Comparison of ENCODE assay signal across 21 cellular contexts in genomic region chr17:80618304-80618703, GRCh38.
DNase-seq lines count a peak whose midpoint lies in the region; FAIRE-seq and TF ChIP-seq lines count a peak whose summit lies in the region.
"Had no signal": no experiment of that assay in that cellular context is flagged by ENCODE, and none has a peak within 500 bp of the region (broad histone marks: within the 10 kb centered on the region; RNA-seq: fewer than 3 reads in every experiment).

No MANE protein-coding gene starts in this region.

- BruUV-seq in A673 (replicated peaks; lab: Mats Ljungman, UMichigan) = no TSS peak

- peak overlapping the region; percentile 90 for H3K27ac ChIP-seq in KOPT-K1 (ENCODE audit: low read depth, low read length, poor library complexity, severe bottlenecking)
- H3K27ac ChIP-seq in small intestine (ENCODE audit: low read depth in 1 of 2, low read length in 1 of 2) = no peak overlapping the region
- no peak overlapping the region for H3K27ac ChIP-seq in A673 (ENCODE audit: low read depth, low read length, poor library complexity, severe bottlenecking)
- H3K27ac ChIP-seq: BLaER1 treated with 17β-estradiol and CSF1 and Interleukin-3, amounts not matched to agents 10 nM and 100 nM; KMS-11 had no signal

- H3K27ac Mint-ChIP-seq in activated T-helper 2 cell treated with anti-CD3 and anti-CD28 coated beads, Interferon-gamma antibody, Interleukin-2, Interleukin-4, amounts not matched to agents 10 μg/mL and 5 μg/mL and 100 μg/mL, durations not matched to agents 14 hours and 24 hours and 36 hours = peak overlapping the region; percentile 29

- no peak overlapping the region for H3K4me3 ChIP-seq in small intestine (ENCODE audit: low read depth in 1 of 2, low read length in 2 of 2)
- H3K4me3 ChIP-seq in A673 (ENCODE audit: low read depth, low read length, poor library complexity, severe bottlenecking) = no peak overlapping the region
- H3K4me3 ChIP-seq: BLaER1 treated with 17β-estradiol and CSF1 and Interleukin-3, amounts not matched to agents 10 nM and 100 nM; GM12878; MG63 had no signal

- H3K4me3 Mint-ChIP-seq in activated T-helper 2 cell treated with anti-CD3 and anti-CD28 coated beads, Interferon-gamma antibody, Interleukin-2, Interleukin-4, amounts not matched to agents 10 μg/mL and 5 μg/mL and 100 μg/mL, durations not matched to agents 14 hours and 24 hours and 36 hours (ENCODE audit: low read depth) = no peak overlapping the region

- CTCF ChIA-PET in A673 (lab: Charles Lee) = no interaction called here

- FAIRE-seq in small intestine (lab: Jason Lieb, UNC) = no peak
- FAIRE-seq: GM12878, GM18507 had no signal

- intact Hi-C loops in activated T-helper 2 cell treated with anti-CD3 and anti-CD28 coated beads, Interferon-gamma antibody, Interleukin-2, Interleukin-4, amounts not matched to agents 10 μg/mL and 5 μg/mL and 100 μg/mL, durations not matched to agents 14 hours and 24 hours and 36 hours (cut with micrococcal nuclease) = no loop called here
- intact Hi-C loops in A673 (cut with micrococcal nuclease; ENCODE audit: unreplicated experiment) = no loop called here

- H3K4me1 Mint-ChIP-seq in activated T-helper 2 cell treated with anti-CD3 and anti-CD28 coated beads, Interferon-gamma antibody, Interleukin-2, Interleukin-4, amounts not matched to agents 10 μg/mL and 5 μg/mL and 100 μg/mL, durations not matched to agents 14 hours and 24 hours and 36 hours (ENCODE audit: low read depth) = peaks cover 58% of the 10 kb centered on the region

- no peaks in the 10 kb centered on the region for H3K9me3 Mint-ChIP-seq in activated T-helper 2 cell treated with anti-CD3 and anti-CD28 coated beads, Interferon-gamma antibody, Interleukin-2, Interleukin-4, amounts not matched to agents 10 μg/mL and 5 μg/mL and 100 μg/mL, durations not matched to agents 14 hours and 24 hours and 36 hours

- H3K27me3 ChIP-seq in small intestine (ENCODE audit: control insufficient read depth in 2 of 2, insufficient read depth in 2 of 2, low read length in 2 of 2) (no peaks in the 10 kb centered on the region), A673 (replicated peaks; ENCODE audit: insufficient read depth, low read depth, low read length, poor library complexity) (no peaks in the 10 kb centered on the region)
- H3K27me3 ChIP-seq: BLaER1 treated with 17β-estradiol and CSF1 and Interleukin-3, amounts not matched to agents 10 nM and 100 nM; MG63 had no signal

- H3K36me3 ChIP-seq in KOPT-K1 (ENCODE audit: insufficient read depth, low read length) (no peaks in the 10 kb centered on the region), small intestine (ENCODE audit: control insufficient read depth in 2 of 2, insufficient read depth in 2 of 2, low read length in 2 of 2) (no peaks in the 10 kb centered on the region), A673 (ENCODE audit: insufficient read depth, low read length, poor library complexity, severe bottlenecking) (no peaks in the 10 kb centered on the region)

- no peaks in the 10 kb centered on the region for H3K36me3 Mint-ChIP-seq in activated T-helper 2 cell treated with anti-CD3 and anti-CD28 coated beads, Interferon-gamma antibody, Interleukin-2, Interleukin-4, amounts not matched to agents 10 μg/mL and 5 μg/mL and 100 μg/mL, durations not matched to agents 14 hours and 24 hours and 36 hours (ENCODE audit: low read depth)

- no peaks in the 10 kb centered on the region for H3K27me3 Mint-ChIP-seq in activated T-helper 2 cell treated with anti-CD3 and anti-CD28 coated beads, Interferon-gamma antibody, Interleukin-2, Interleukin-4, amounts not matched to agents 10 μg/mL and 5 μg/mL and 100 μg/mL, durations not matched to agents 14 hours and 24 hours and 36 hours (ENCODE audit: low read depth)

- DNase-seq in stimulated activated CD4-positive, alpha-beta T cell treated with anti-CD3 and anti-CD28 coated beads, Interleukin-15, amount 100 ng/mL, for 24 hours = peak; percentile 59
- no peak for DNase-seq in stimulated activated CD4-positive, alpha-beta T cell treated with anti-CD3 and anti-CD28 coated beads, Interleukin-4, amount 100 ng/mL, for 1 hour
- DNase-seq in activated T-helper 2 cell treated with anti-CD3 and anti-CD28 coated beads, Interferon-gamma antibody, Interleukin-2, Interleukin-4, amounts not matched to agents 10 μg/mL and 5 μg/mL and 100 μg/mL, durations not matched to agents 14 hours and 24 hours and 36 hours (ENCODE audit: low spot score) = no peak
- DNase-seq in small intestine (peak; percentile 17), C1 segment of cervical spinal cord (lab: John Stamatoyannopoulos, UW) (no peak), A673 (ENCODE audit: low spot score) (no peak)
- DNase-seq: DMS53; H7; MG63; NCI-H1105; NCI-H1694 treated with DMSO at 0.1 percent for 48 hours; NCI-H345; NCI-H526 treated with DMSO at 0.1 percent for 48 hours; NK-92 treated with Interleukin-12 subunit alpha and Interleukin-12 subunit beta, amount 100 ng/mL, for 24 hours; PC-3; Right ventricle myocardium superior had no signal

- peaks cover 0 to 2% of the 10 kb centered on the region in 2 donors for H3K4me1 ChIP-seq in small intestine (ENCODE audit: control insufficient read depth in 2 of 2, insufficient read depth in 1 of 2, low read depth in 1 of 2, low read length in 1 of 2)
- peaks cover 12% of the 10 kb centered on the region for H3K4me1 ChIP-seq in A673 (ENCODE audit: insufficient read depth, low read length, poor library complexity, severe bottlenecking)

- H3K9me3 ChIP-seq in KOPT-K1 (ENCODE audit: insufficient read depth, low read length, poor library complexity, severe bottlenecking) (no peaks in the 10 kb centered on the region), small intestine (ENCODE audit: control insufficient read depth, low read depth) (no peaks in the 10 kb centered on the region), A673 (ENCODE audit: low read depth, low read length, poor library complexity, severe bottlenecking) (no peaks in the 10 kb centered on the region)
- H3K9me3 ChIP-seq: BLaER1 treated with 17β-estradiol and CSF1 and Interleukin-3, amounts not matched to agents 10 nM and 100 nM; MG63 had no signal

- no peak for TF ChIP-seq CTCF in A673 (conservative IDR thresholded peaks at IDR 0.05; ENCODE audit: low read depth, low read length)

- WGBS in small intestine, 3 donors = 56 to 73% (median 56%) methylated on average over 9 of the region's 9 CpGs

- POLR2A ChIA-PET in A673 (lab: Charles Lee; ENCODE audit: low non-redundant PET) = no interaction called here

Comparison
In these comparisons a context has a peak if more than half of its experiments do, and no peak if none do; other contexts are left out.
1. DNase-seq: peak in stimulated activated CD4-positive, alpha-beta T cell treated with anti-CD3 and anti-CD28 coated beads, Interleukin-15, amount 100 ng/mL, for 24 hours (single experiment) and small intestine (single experiment); none in stimulated activated CD4-positive, alpha-beta T cell treated with anti-CD3 and anti-CD28 coated beads, Interleukin-4, amount 100 ng/mL, for 1 hour (single experiment), activated T-helper 2 cell treated with anti-CD3 and anti-CD28 coated beads, Interferon-gamma antibody, Interleukin-2, Interleukin-4, amounts not matched to agents 10 μg/mL and 5 μg/mL and 100 μg/mL, durations not matched to agents 14 hours and 24 hours and 36 hours (single experiment), C1 segment of cervical spinal cord (0 of 14) and A673 (single experiment).